20 cellular contexts compared by ENCODE assay signal in the genomic region with DNA sequence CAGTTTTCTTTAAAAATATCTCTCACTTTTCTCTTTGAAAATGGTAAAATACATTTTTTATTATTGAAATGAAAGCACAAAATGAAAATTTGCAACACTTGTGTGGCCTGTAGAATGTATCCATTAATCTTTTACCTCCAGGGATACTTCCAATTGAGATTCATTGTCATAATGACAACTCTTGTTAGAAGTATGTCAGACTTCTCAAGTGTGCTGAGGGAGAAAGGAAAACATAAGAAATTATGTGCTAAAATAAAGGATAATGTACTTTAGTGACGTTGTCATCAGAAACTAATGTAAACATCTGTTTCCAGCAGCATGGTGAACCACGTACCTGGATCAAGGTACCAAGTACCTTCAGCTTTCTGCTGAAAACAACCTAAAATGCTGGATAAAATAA.
"Had no signal": no experiment of that assay in that cellular context is flagged by ENCODE, and none has a peak within 500 bp of the region (broad histone marks: within the 10 kb centered on the region; RNA-seq: fewer than 3 reads in every experiment).

No MANE protein-coding gene starts in this region.

- H3K9me3 Mint-ChIP-seq: activated T-cell treated with anti-CD3 and anti-CD28 coated beads, Interleukin-2, amount 50 U/mL, for 24 hours; activated T-helper 17 cell treated with anti-CD3 and anti-CD28 coated beads, Interleukin-2, amount 50 U/mL, for 72 hours; T-cell had no signal

- H3K27me3 Mint-ChIP-seq: activated naive CD8-positive, alpha-beta T cell; activated T-cell treated with anti-CD3 and anti-CD28 coated beads, Interleukin-2, amount 50 U/mL, for 24 hours; activated T-helper 17 cell treated with anti-CD3 and anti-CD28 coated beads, Interleukin-2, amount 50 U/mL, for 72 hours; naive thymus-derived CD4-positive, alpha-beta T cell; progenitor cell of endocrine pancreas; T-cell had no signal

- H3K27ac Mint-ChIP-seq: activated naive CD8-positive, alpha-beta T cell; activated T-cell treated with anti-CD3 and anti-CD28 coated beads, Interleukin-2, amount 50 U/mL, for 24 hours; activated T-helper 17 cell treated with anti-CD3 and anti-CD28 coated beads, Interleukin-2, amount 50 U/mL, for 72 hours; progenitor cell of endocrine pancreas; T-cell; T-helper 2 cell treated with Interferon-gamma antibody and Interleukin-4, amounts not matched to agents 5 μg/mL and 100 μg/mL, for 36 hours had no signal

- DNase-seq: activated naive CD4-positive, alpha-beta T cell; activated T-cell treated with anti-CD3 and anti-CD28 coated beads, Interleukin-2, amount 50 U/mL, for 24 hours; adrenal gland; cerebellar nuclear complex; cortex of kidney; effector CD4-positive, alpha-beta T cell; heart right ventricle; islet precursor cell; left colon; naive thymus-derived CD4-positive, alpha-beta T cell; spleen; stimulated activated CD4-positive, alpha-beta T cell treated with anti-CD3 and anti-CD28 coated beads, Interleukin-4, amount 100 ng/mL, for 1 hour; stimulated activated naive CD4-positive, alpha-beta T cell treated with Interleukin-2 at 50 U/mL for 16 hours; T-cell; thyroid gland; upper lobe of right lung had no signal

- H3K4me3 Mint-ChIP-seq: activated naive CD8-positive, alpha-beta T cell; activated T-cell treated with anti-CD3 and anti-CD28 coated beads, Interleukin-2, amount 50 U/mL, for 24 hours; activated T-helper 17 cell treated with anti-CD3 and anti-CD28 coated beads, Interleukin-2, amount 50 U/mL, for 72 hours; naive thymus-derived CD4-positive, alpha-beta T cell; T-cell; T-helper 2 cell treated with Interferon-gamma antibody and Interleukin-4, amounts not matched to agents 5 μg/mL and 100 μg/mL, for 36 hours had no signal

- ATAC-seq: activated T-helper 17 cell treated with anti-CD3 and anti-CD28 coated beads, Interleukin-2, amount 50 U/mL, for 72 hours; heart right ventricle; left colon; naive thymus-derived CD4-positive, alpha-beta T cell; T-cell; upper lobe of right lung had no signal
